Comparison of ENCODE assay signal across 1 cellular context in genomic region chr1:67771152-67771551, GRCh38.
TF ChIP-seq lines count a peak whose summit lies in the region.

No MANE protein-coding gene starts in this region.

TF ChIP-seq in GM23338, 12 proteins besides CTCF, POLR2A, EP300 and RAD21 (continued from another document):
- TF ChIP-seq ZNF462 (CRISPR knock-in tag; IDR thresholded peaks at IDR 0.05): no peak
- TF ChIP-seq POLR2AphosphoS5 (IDR thresholded peaks at IDR 0.05; ENCODE audit: low read depth): no peak
- no peak for TF ChIP-seq NANOG (IDR thresholded peaks at IDR 0.05; ENCODE audit: borderline replicate concordance)
- TF ChIP-seq EZH2phosphoT487 (IDR thresholded peaks at IDR 0.05; ENCODE audit: unreplicated experiment): no peak
TF ChIP-seq in GM23338: peak in this region for 0.
